Comparison of ENCODE assay signal across 1 cellular context in genomic region chr20:4661191-4661590, GRCh38.
TF ChIP-seq lines count a peak whose summit lies in the region.

No MANE protein-coding gene starts in this region.

TF ChIP-seq in K562, 482 proteins besides CTCF, POLR2A, EP300 and RAD21 (continued from another document):
- TF ChIP-seq ARID3A (IDR thresholded peaks at IDR 0.05; ENCODE audit: borderline replicate concordance, low read depth, low read length) = no peak
- peak; percentile 78 for TF ChIP-seq ETV5 (CRISPR knock-in tag; IDR thresholded peaks at IDR 0.05; ENCODE audit: low read depth)
- TF ChIP-seq GABPA (tag; conservative IDR thresholded peaks at IDR 0.05; ENCODE audit: low read depth) = peak; percentile 50
- peak; percentile 44; the same call in 1 of the 2 replicates for TF ChIP-seq CREB1 (IDR thresholded peaks at IDR 0.05)
- TF ChIP-seq CREB1 (CRISPR knock-in tag; IDR thresholded peaks at IDR 0.05) = peak; percentile 41; the same call in 1 of the 2 replicates
- TF ChIP-seq U2AF1 (optimal IDR thresholded peaks at IDR 0.05; ENCODE audit: low read depth, low read length) = no peak
- peak; percentile 60; the same call in 1 of the 2 replicates for TF ChIP-seq CBFA2T3 (IDR thresholded peaks at IDR 0.05)
- TF ChIP-seq HNRNPH1 (optimal IDR thresholded peaks at IDR 0.05; ENCODE audit: low read depth, low read length) = no peak
- TF ChIP-seq TEAD4 (IDR thresholded peaks at IDR 0.05; ENCODE audit: low read length) = peak; percentile 37; the same call in 1 of the 2 replicates
- TF ChIP-seq TEAD4 (CRISPR knock-in tag; IDR thresholded peaks at IDR 0.05; ENCODE audit: borderline replicate concordance) = no peak
- TF ChIP-seq SMAD4 (CRISPR knock-in tag; conservative IDR thresholded peaks at IDR 0.05) = 0 out of 2 replicates have a peak, but pooled peaks have one; percentile 21
- 0 out of 2 replicates have a peak, but pooled peaks have one; percentile 46 for TF ChIP-seq CREM (IDR thresholded peaks at IDR 0.05; ENCODE audit: low read depth)
- peak; percentile 35; the same call in 1 of the 2 replicates for TF ChIP-seq ZEB2 (IDR thresholded peaks at IDR 0.05)
- peak; percentile 47; the same call in 1 of the 2 replicates for TF ChIP-seq ARID1B (IDR thresholded peaks at IDR 0.05)
- peak in 1 of 2 experiments; percentile 19; a peak in 1 of 4 replicates for TF ChIP-seq TRIM24 (IDR thresholded peaks at IDR 0.05)
